10 cellular contexts compared by ENCODE assay signal in genomic region chr16:69711115-69711740, GRCh38. TPM values are rescaled to one million over a fixed set of nuclear protein-coding genes. Genes with fewer than 3 reads are reported as not detected.
DNase-seq lines count a peak whose midpoint lies in the region; ATAC-seq and TF ChIP-seq lines count a peak whose summit lies in the region.
"Had no signal": no experiment of that assay in that cellular context is flagged by ENCODE, and none has a peak within 500 bp of the region (broad histone marks: within the 10 kb centered on the region; RNA-seq: fewer than 3 reads in every experiment).

No MANE protein-coding gene starts in this region.

- peak overlapping the region; percentile 82 for H3K4me2 ChIP-seq in HCT116 (ENCODE audit: low read length)

- peaks cover 41 to 51% of the 10 kb centered on the region in 2 experiments for H3K4me1 ChIP-seq in HCT116 (ENCODE audit: control insufficient read depth in 1 of 2, insufficient read depth in 2 of 2, low read length in 2 of 2)
- peaks cover 0 to 23% of the 10 kb centered on the region in 2 donors for H3K4me1 ChIP-seq in breast epithelium
- peaks cover 8% of the 10 kb centered on the region for H3K4me1 ChIP-seq in mucosa of descending colon (ENCODE audit: low read depth)
- H3K4me1 ChIP-seq: Peyer's patch had no signal

- H3K36me3 ChIP-seq in HCT116 (ENCODE audit: control insufficient read depth in 1 of 2, insufficient read depth in 2 of 2, low read length in 2 of 2) (peaks cover 17 to 34% of the 10 kb centered on the region in 2 experiments; a peak in 3 of 4 replicates), breast epithelium (no peaks in the 10 kb centered on the region), mucosa of descending colon (ENCODE audit: low read depth) (no peaks in the 10 kb centered on the region)

- peak overlapping the region; percentile 31 for H3K9ac ChIP-seq in HCT116 (ENCODE audit: low read length)

- H3K9me2 ChIP-seq in HCT116 (ENCODE audit: insufficient read depth), result no peaks in the 10 kb centered on the region

- H3K4me3 ChIP-seq in HCT116 (replicated peaks in 1 of 2; ENCODE audit: low read depth in 1 of 2, low read length in 2 of 2) (peak overlapping the region; percentile 17 to 43), breast epithelium (peak overlapping the region in 1 of 3 donors; percentile 9), mucosa of descending colon (no peak overlapping the region)
- H3K4me3 ChIP-seq: Peyer's patch had no signal

- TF ChIP-seq CTCF in HCT116 (IDR thresholded peaks at IDR 0.05 in 2 of 3, conservative IDR thresholded peaks at IDR 0.05 in 1 of 3; ENCODE audit: borderline replicate concordance in 1 of 3, insufficient read depth in 1 of 3, low read depth in 2 of 3, low read length in 2 of 3), result no peak
- TF ChIP-seq CTCF in breast epithelium (IDR thresholded peaks at IDR 0.05), result no peak
- no peak for TF ChIP-seq CTCF in mucosa of descending colon (IDR thresholded peaks at IDR 0.05)

- no peak for TF ChIP-seq RAD21 in HCT116 (IDR thresholded peaks at IDR 0.05; ENCODE audit: low read depth)

- H3K27ac ChIP-seq in HCT116 (ENCODE audit: low read depth, low read length) (peak overlapping the region; percentile 60), breast epithelium (peak overlapping the region; percentile 82 to 84)
- H3K27ac ChIP-seq: Peyer's patch had no signal

- POLR2A ChIA-PET in HCT116 (lab: Charles Lee), result interaction anchor here (0.9 kb wide), 1 partner anchor 15 kb away, joined by 3 read pairs; the partner anchor contains the start of gene NQO1

- CTCF ChIA-PET in HCT116 (lab: Charles Lee), result interaction anchor here (1.4 to 3.6 kb wide), 2 partner anchors 14 to 44 kb away, joined by 6 to 19 read pairs; partner anchors contain the start of gene NOB1

- DNase-seq in AG08396 (ENCODE audit: low spot score) (peak; percentile 26), HCT116 (ENCODE audit: low read depth, low spot score) (peak; percentile 72), breast epithelium (ENCODE audit: low spot score in 2 of 2) (peak; percentile 73 to 90), mucosa of descending colon (peak in 1 of 3 donors; percentile 85), GDM1 (lab: John Stamatoyannopoulos, UW) (no peak), NCI-H2107 treated with DMSO at 0.1 percent for 48 hours (lab: John Stamatoyannopoulos, UW; ENCODE audit: unreplicated experiment) (no peak)
- no peak for DNase-seq in central memory CD4-positive, alpha-beta T cell
- DNase-seq: posterior cingulate gyrus had no signal

- no peak overlapping the region for H2AFZ ChIP-seq in HCT116 (ENCODE audit: low read depth, low read length, poor library complexity, severe bottlenecking)

- H3K27me3 ChIP-seq in HCT116 (ENCODE audit: insufficient read depth, low read length), result no peaks in the 10 kb centered on the region
- no peaks in the 10 kb centered on the region for H3K27me3 ChIP-seq in breast epithelium
- H3K27me3 ChIP-seq: Peyer's patch had no signal

- BruUV-seq in HCT116 (replicated peaks; lab: Mats Ljungman, UMichigan), result no TSS peak

- peak; percentile 47 for ATAC-seq in HCT116
- peak; percentile 79 for ATAC-seq in mucosa of descending colon
- ATAC-seq in GM19467 (IDR thresholded peaks at IDR 0.05; ENCODE audit: unreplicated experiment), result no peak

- intact Hi-C loops in HCT116 (cut with micrococcal nuclease), result no loop called here
- intact Hi-C loops in breast epithelium (cut with DNase I; ENCODE audit: low total_unique reads), result no loop called here
- intact Hi-C loops in mucosa of descending colon (cut with DNase I, micrococcal nuclease), result no loop called here

- H3K9me3 ChIP-seq in HCT116 (ENCODE audit: control insufficient read depth in 1 of 2, insufficient read depth in 1 of 2, low read depth in 1 of 2, low read length in 2 of 2) (no peaks in the 10 kb centered on the region), breast epithelium (no peaks in the 10 kb centered on the region), mucosa of descending colon (no peaks in the 10 kb centered on the region)
- H3K9me3 ChIP-seq: Peyer's patch had no signal

- RAD21 ChIA-PET in HCT116 (lab: Charles Lee; ENCODE audit: low non-redundant PET in 1 of 2, low total read pairs in 2 of 2, uncharacterized antibody in 2 of 2, unreplicated experiment in 2 of 2), result no interaction called here

- no peaks in the 10 kb centered on the region for H4K20me1 ChIP-seq in HCT116 (ENCODE audit: insufficient read depth)

- peaks cover 16% of the 10 kb centered on the region for H3K79me2 ChIP-seq in HCT116 (ENCODE audit: insufficient read depth, low read length)

- TF ChIP-seq POLR2A in HCT116 (IDR thresholded peaks at IDR 0.05; ENCODE audit: borderline replicate concordance, extremely low read depth, insufficient read depth, insufficient read length), result no peak
- TF ChIP-seq POLR2A in breast epithelium (IDR thresholded peaks at IDR 0.05), result no peak

TF ChIP-seq in HCT116, 20 proteins besides CTCF, POLR2A, EP300 and RAD21:
- TF ChIP-seq EZH2 (IDR thresholded peaks at IDR 0.05) (no peak), EZH2phosphoT487 (IDR thresholded peaks at IDR 0.05; ENCODE audit: borderline replicate concordance) (no peak), MAX (IDR thresholded peaks at IDR 0.05) (peak; percentile 51), SIN3A (IDR thresholded peaks at IDR 0.05; ENCODE audit: low read depth) (no peak), SP1 (IDR thresholded peaks at IDR 0.05; ENCODE audit: low read depth) (peak; percentile 82), FOSL1 (IDR thresholded peaks at IDR 0.05; ENCODE audit: low read depth) (peak; percentile 56; the same call in 1 of the 2 replicates), EGR1 (IDR thresholded peaks at IDR 0.05; ENCODE audit: low read depth) (peak; percentile 96), YY1 (IDR thresholded peaks at IDR 0.05; ENCODE audit: extremely low read depth, insufficient replicate concordance, low read depth, low read length) (no peak), CEBPB (IDR thresholded peaks at IDR 0.05; ENCODE audit: low read depth) (0 out of 2 replicates have a peak, but pooled peaks have one; percentile 26), CBX3 (IDR thresholded peaks at IDR 0.05; ENCODE audit: low read depth) (no peak), TCF7L2 (IDR thresholded peaks at IDR 0.05; ENCODE audit: borderline replicate concordance, extremely low read depth, insufficient read depth, insufficient read length) (no peak), SRF (IDR thresholded peaks at IDR 0.05; ENCODE audit: low read depth) (0 out of 2 replicates have a peak, but pooled peaks have one; percentile 20), JUND (IDR thresholded peaks at IDR 0.05) (peak; percentile 61), ZFX (IDR thresholded peaks at IDR 0.05) (no peak), POLR2AphosphoS5 (IDR thresholded peaks at IDR 0.05; ENCODE audit: low read depth, low read length) (peak; percentile 64)

RNA-seq across cellular contexts. Expression of gene NQO1, which starts 15.1 kb away (rescaled TPM):
- total RNA-seq in HCT116 (2021; ENCODE audit: unreplicated experiment), result 519 TPM
- polyA plus RNA-seq in HCT116 (2012), result 323 and 330 TPM in 2 replicates
- 100 to 1,000 TPM; 116 to 188 (median 133) TPM for total RNA-seq in breast epithelium
- 100 to 1,000 TPM in 1 of 3 donors, 10 to 100 TPM in 2; 41.2 to 133 (median 87.4) TPM for total RNA-seq in mucosa of descending colon

RNA-seq across cellular contexts. Expression of gene NOB1, which starts 43.5 kb away (rescaled TPM):
- total RNA-seq in HCT116 (2021; ENCODE audit: unreplicated experiment), result 172 TPM
- polyA plus RNA-seq in HCT116 (2012), result 213 and 237 TPM in 2 replicates
- total RNA-seq in breast epithelium, result 10 to 100 TPM; 41.6 to 45.8 (median 41.8) TPM
- 10 to 100 TPM; 36.1 to 38.9 (median 36.4) TPM for total RNA-seq in mucosa of descending colon

RNA-seq across cellular contexts. Expression of gene WWP2, which starts 50.9 kb away (rescaled TPM):
- 44.2 TPM for total RNA-seq in HCT116 (2021; ENCODE audit: unreplicated experiment)
- 20.3 and 21.9 TPM in 2 replicates for polyA plus RNA-seq in HCT116 (2012)
- 10 to 100 TPM; 34.1 to 46.5 (median 34.7) TPM for total RNA-seq in breast epithelium
- total RNA-seq in mucosa of descending colon, result 100 to 1,000 TPM in 1 of 3 donors, 10 to 100 TPM in 2; 70.2 to 110 (median 94.2) TPM

Comparison
In these comparisons a context has a peak if more than half of its experiments do, and no peak if none do; other contexts are left out.
1. DNase-seq: peak in AG08396 (single experiment), HCT116 (single experiment) and breast epithelium (2 of 2); none in central memory CD4-positive, alpha-beta T cell (single experiment), GDM1 (single experiment) and NCI-H2107 treated with DMSO at 0.1 percent for 48 hours (single experiment).